Comparison of ENCODE assay signal across 23 cellular contexts in genomic region chr3:123290962-123291361, GRCh38.
DNase-seq lines count a peak whose midpoint lies in the region; TF ChIP-seq lines count a peak whose summit lies in the region.
"Had no signal": no experiment of that assay in that cellular context is flagged by ENCODE, and none has a peak within 500 bp of the region (broad histone marks: within the 10 kb centered on the region; RNA-seq: fewer than 3 reads in every experiment).

No MANE protein-coding gene starts in this region.

- TF ChIP-seq CTCF in osteoblast (IDR thresholded peaks at IDR 0.05; ENCODE audit: extremely low read depth, low read depth, low read length) (no peak), type B pancreatic cell (conservative IDR thresholded peaks at IDR 0.05) (no peak)

- H3K36me3 ChIP-seq in osteoblast (ENCODE audit: insufficient read depth, low read length), result no peaks in the 10 kb centered on the region
- H3K36me3 ChIP-seq: BLaER1 treated with 17β-estradiol and CSF1 and Interleukin-3, amounts not matched to agents 10 nM and 100 nM had no signal

- no peaks in the 10 kb centered on the region for H3K36me3 Mint-ChIP-seq in activated CD4-positive, alpha-beta memory T cell treated with anti-CD3 and anti-CD28 coated beads for 36 hours
- no peaks in the 10 kb centered on the region for H3K36me3 Mint-ChIP-seq in activated CD4-positive, alpha-beta memory T cell treated with anti-CD3 and anti-CD28 coated beads, Interleukin-2, amount 10 ng/mL, durations not matched to agents 7 days and 5 days (ENCODE audit: low read depth)
- no peaks in the 10 kb centered on the region for H3K36me3 Mint-ChIP-seq in type B pancreatic cell
- H3K36me3 Mint-ChIP-seq in activated T-helper 1 cell treated with anti-CD3 and anti-CD28 coated beads, Interleukin-12 subunit alpha, Interleukin-12 subunit beta, Interleukin-2, Interleukin-4 antibody, amounts not matched to agents 30 ng/mL and 10 ng/mL and 1 ng/mL, durations not matched to agents 14 hours and 24 hours and 36 hours (ENCODE audit: low read depth), result no peaks in the 10 kb centered on the region
- H3K36me3 Mint-ChIP-seq: CD8-positive, alpha-beta memory T cell had no signal

- H3K79me2 ChIP-seq in osteoblast (ENCODE audit: insufficient read depth, low read length), result no peaks in the 10 kb centered on the region

- H3K9me3 ChIP-seq in osteoblast (ENCODE audit: low read depth, low read length), result no peaks in the 10 kb centered on the region
- H3K9me3 ChIP-seq: BLaER1 treated with 17β-estradiol and CSF1 and Interleukin-3, amounts not matched to agents 10 nM and 100 nM had no signal

- H3K27ac Mint-ChIP-seq in activated CD4-positive, alpha-beta memory T cell treated with anti-CD3 and anti-CD28 coated beads for 36 hours, result no peak overlapping the region
- no peak overlapping the region for H3K27ac Mint-ChIP-seq in activated CD4-positive, alpha-beta memory T cell treated with anti-CD3 and anti-CD28 coated beads, Interleukin-2, amount 10 ng/mL, durations not matched to agents 7 days and 5 days
- no peak overlapping the region for H3K27ac Mint-ChIP-seq in type B pancreatic cell
- H3K27ac Mint-ChIP-seq in activated T-helper 1 cell treated with anti-CD3 and anti-CD28 coated beads, Interleukin-12 subunit alpha, Interleukin-12 subunit beta, Interleukin-2, Interleukin-4 antibody, amounts not matched to agents 30 ng/mL and 10 ng/mL and 1 ng/mL, durations not matched to agents 14 hours and 24 hours and 36 hours, result no peak overlapping the region
- H3K27ac Mint-ChIP-seq: CD8-positive, alpha-beta memory T cell; GM23338; IgD-negative memory B cell had no signal

- no peak overlapping the region for H3K4me2 ChIP-seq in osteoblast (ENCODE audit: insufficient read depth, low read length)
- H3K4me2 ChIP-seq: GM23338 had no signal

- H3K4me1 ChIP-seq in osteoblast (ENCODE audit: insufficient read depth, low read length), result no peaks in the 10 kb centered on the region

- peaks cover 13% of the 10 kb centered on the region for H3K27me3 ChIP-seq in osteoblast (ENCODE audit: insufficient read depth, low read length)
- H3K27me3 ChIP-seq: BLaER1 treated with 17β-estradiol and CSF1 and Interleukin-3, amounts not matched to agents 10 nM and 100 nM had no signal

- intact Hi-C loops in activated CD4-positive, alpha-beta memory T cell treated with anti-CD3 and anti-CD28 coated beads for 36 hours (cut with micrococcal nuclease), result no loop called here
- intact Hi-C loops in activated T-helper 1 cell treated with anti-CD3 and anti-CD28 coated beads, Interleukin-12 subunit alpha, Interleukin-12 subunit beta, Interleukin-2, Interleukin-4 antibody, amounts not matched to agents 30 ng/mL and 10 ng/mL and 1 ng/mL, durations not matched to agents 14 hours and 24 hours and 36 hours (cut with micrococcal nuclease), result no loop called here

- H3K9me3 Mint-ChIP-seq in activated CD4-positive, alpha-beta memory T cell treated with anti-CD3 and anti-CD28 coated beads for 36 hours, result no peaks in the 10 kb centered on the region
- H3K9me3 Mint-ChIP-seq in activated CD4-positive, alpha-beta memory T cell treated with anti-CD3 and anti-CD28 coated beads, Interleukin-2, amount 10 ng/mL, durations not matched to agents 7 days and 5 days, result no peaks in the 10 kb centered on the region
- H3K9me3 Mint-ChIP-seq in type B pancreatic cell, result no peaks in the 10 kb centered on the region
- H3K9me3 Mint-ChIP-seq in activated T-helper 1 cell treated with anti-CD3 and anti-CD28 coated beads, Interleukin-12 subunit alpha, Interleukin-12 subunit beta, Interleukin-2, Interleukin-4 antibody, amounts not matched to agents 30 ng/mL and 10 ng/mL and 1 ng/mL, durations not matched to agents 14 hours and 24 hours and 36 hours, result no peaks in the 10 kb centered on the region
- H3K9me3 Mint-ChIP-seq: CD8-positive, alpha-beta memory T cell had no signal

- CTCF ChIA-PET in activated CD4-positive, alpha-beta memory T cell treated with anti-CD3 and anti-CD28 coated beads for 36 hours (lab: Charles Lee), result no interaction called here
- CTCF ChIA-PET in activated CD4-positive, alpha-beta memory T cell treated with anti-CD3 and anti-CD28 coated beads, Interleukin-2, amount 10 ng/mL, durations not matched to agents 7 days and 5 days (lab: Charles Lee), result no interaction called here

- no peak overlapping the region for H3K4me3 Mint-ChIP-seq in activated CD4-positive, alpha-beta memory T cell treated with anti-CD3 and anti-CD28 coated beads for 36 hours
- no peak overlapping the region for H3K4me3 Mint-ChIP-seq in activated CD4-positive, alpha-beta memory T cell treated with anti-CD3 and anti-CD28 coated beads, Interleukin-2, amount 10 ng/mL, durations not matched to agents 7 days and 5 days
- no peak overlapping the region for H3K4me3 Mint-ChIP-seq in type B pancreatic cell
- no peak overlapping the region for H3K4me3 Mint-ChIP-seq in activated T-helper 1 cell treated with anti-CD3 and anti-CD28 coated beads, Interleukin-12 subunit alpha, Interleukin-12 subunit beta, Interleukin-2, Interleukin-4 antibody, amounts not matched to agents 30 ng/mL and 10 ng/mL and 1 ng/mL, durations not matched to agents 14 hours and 24 hours and 36 hours
- H3K4me3 Mint-ChIP-seq: CD8-positive, alpha-beta memory T cell; GM23338; IgD-negative memory B cell had no signal

- H4K20me1 ChIP-seq in osteoblast (ENCODE audit: insufficient read depth, low read length), result peaks cover 4% of the 10 kb centered on the region

- DNase-seq in activated CD4-positive, alpha-beta memory T cell treated with anti-CD3 and anti-CD28 coated beads for 36 hours, result peak; percentile 4
- no peak for DNase-seq in activated CD4-positive, alpha-beta memory T cell treated with anti-CD3 and anti-CD28 coated beads, Interleukin-2, amount 10 ng/mL, durations not matched to agents 7 days and 5 days
- DNase-seq in ecto neural progenitor cell (ENCODE audit: low spot score) (peak; percentile 36), osteoblast (ENCODE audit: insufficient read length, low spot score, missing footprints) (peak; percentile 26), type B pancreatic cell (ENCODE audit: extremely low spot score, unreplicated experiment) (peak; percentile 63), DMS 273 treated with DMSO at 0.1 percent for 48 hours (lab: John Stamatoyannopoulos, UW) (no peak), GM19240 (ENCODE audit: insufficient read length, low spot score) (no peak)
- no peak for DNase-seq in activated T-helper 1 cell treated with anti-CD3 and anti-CD28 coated beads, Interleukin-12 subunit alpha, Interleukin-12 subunit beta, Interleukin-2, Interleukin-4 antibody, amounts not matched to agents 30 ng/mL and 10 ng/mL and 1 ng/mL, durations not matched to agents 14 hours and 24 hours and 36 hours (ENCODE audit: low spot score)
- DNase-seq: ACHN; Calu3; CD8-positive, alpha-beta memory T cell; NCI-H1105; NCI-H2029 treated with DMSO at 0.1 percent for 48 hours; NCI-H345; NCI-H524; NCI-H774; NK-92 treated with Interleukin-12 subunit alpha and Interleukin-12 subunit beta, amount 100 ng/mL, for 24 hours; SHP77 treated with DMSO at 0.1 percent for 48 hours had no signal

- H2AFZ ChIP-seq in osteoblast (ENCODE audit: low read length), result no peak overlapping the region
- H2AFZ ChIP-seq: GM23338 had no signal

- peaks cover 2% of the 10 kb centered on the region for H3K27me3 Mint-ChIP-seq in activated CD4-positive, alpha-beta memory T cell treated with anti-CD3 and anti-CD28 coated beads for 36 hours
- H3K27me3 Mint-ChIP-seq in activated CD4-positive, alpha-beta memory T cell treated with anti-CD3 and anti-CD28 coated beads, Interleukin-2, amount 10 ng/mL, durations not matched to agents 7 days and 5 days, result no peaks in the 10 kb centered on the region
- H3K27me3 Mint-ChIP-seq in type B pancreatic cell, result no peaks in the 10 kb centered on the region
- H3K27me3 Mint-ChIP-seq in activated T-helper 1 cell treated with anti-CD3 and anti-CD28 coated beads, Interleukin-12 subunit alpha, Interleukin-12 subunit beta, Interleukin-2, Interleukin-4 antibody, amounts not matched to agents 30 ng/mL and 10 ng/mL and 1 ng/mL, durations not matched to agents 14 hours and 24 hours and 36 hours (ENCODE audit: insufficient read depth), result no peaks in the 10 kb centered on the region

- POLR2A ChIA-PET in activated CD4-positive, alpha-beta memory T cell treated with anti-CD3 and anti-CD28 coated beads for 36 hours (lab: Charles Lee), result no interaction called here
- POLR2A ChIA-PET in activated CD4-positive, alpha-beta memory T cell treated with anti-CD3 and anti-CD28 coated beads, Interleukin-2, amount 10 ng/mL, durations not matched to agents 7 days and 5 days (lab: Charles Lee), result no interaction called here

- H3K27ac ChIP-seq in osteoblast (ENCODE audit: low read depth, low read length), result no peak overlapping the region
- H3K27ac ChIP-seq: 22Rv1; BLaER1 treated with 17β-estradiol and CSF1 and Interleukin-3, amounts not matched to agents 10 nM and 100 nM; RWPE1 had no signal

- H3K4me3 ChIP-seq in osteoblast (ENCODE audit: insufficient read depth, low read length), result no peak overlapping the region
- H3K4me3 ChIP-seq: BLaER1 treated with 17β-estradiol and CSF1 and Interleukin-3, amounts not matched to agents 10 nM and 100 nM; GM23338 had no signal

- no peaks in the 10 kb centered on the region for H3K4me1 Mint-ChIP-seq in activated CD4-positive, alpha-beta memory T cell treated with anti-CD3 and anti-CD28 coated beads for 36 hours (ENCODE audit: low read depth)
- H3K4me1 Mint-ChIP-seq in activated CD4-positive, alpha-beta memory T cell treated with anti-CD3 and anti-CD28 coated beads, Interleukin-2, amount 10 ng/mL, durations not matched to agents 7 days and 5 days, result no peaks in the 10 kb centered on the region
- no peaks in the 10 kb centered on the region for H3K4me1 Mint-ChIP-seq in type B pancreatic cell (ENCODE audit: unreplicated experiment)
- no peaks in the 10 kb centered on the region for H3K4me1 Mint-ChIP-seq in activated T-helper 1 cell treated with anti-CD3 and anti-CD28 coated beads, Interleukin-12 subunit alpha, Interleukin-12 subunit beta, Interleukin-2, Interleukin-4 antibody, amounts not matched to agents 30 ng/mL and 10 ng/mL and 1 ng/mL, durations not matched to agents 14 hours and 24 hours and 36 hours (ENCODE audit: low read depth)
- H3K4me1 Mint-ChIP-seq: CD8-positive, alpha-beta memory T cell; GM23338 had no signal

Comparison
In these comparisons a context has a peak if more than half of its experiments do, and no peak if none do; other contexts are left out.
1. DNase-seq: peak in activated CD4-positive, alpha-beta memory T cell treated with anti-CD3 and anti-CD28 coated beads for 36 hours (single experiment), ecto neural progenitor cell (single experiment), osteoblast (single experiment) and type B pancreatic cell (single experiment); none in activated CD4-positive, alpha-beta memory T cell treated with anti-CD3 and anti-CD28 coated beads, Interleukin-2, amount 10 ng/mL, durations not matched to agents 7 days and 5 days (single experiment), DMS 273 treated with DMSO at 0.1 percent for 48 hours (single experiment), GM19240 (single experiment) and activated T-helper 1 cell treated with anti-CD3 and anti-CD28 coated beads, Interleukin-12 subunit alpha, Interleukin-12 subunit beta, Interleukin-2, Interleukin-4 antibody, amounts not matched to agents 30 ng/mL and 10 ng/mL and 1 ng/mL, durations not matched to agents 14 hours and 24 hours and 36 hours (single experiment).